ENCODE assay signal across 2 cellular contexts in genomic region chr7:111329367-111330234, GRCh38.
TF ChIP-seq lines count a peak whose summit lies in the region.

No MANE protein-coding gene starts in this region.

TF ChIP-seq in H1, 55 proteins besides CTCF, POLR2A, EP300 and RAD21 (continued from another document):
- no peak for TF ChIP-seq BACH1 (IDR thresholded peaks at IDR 0.05; ENCODE audit: low read length)
- TF ChIP-seq RNF2 (IDR thresholded peaks at IDR 0.05; ENCODE audit: borderline replicate concordance, low read depth, low read length, missing control alignments, poor library complexity, severe bottlenecking) = no peak
- no peak for TF ChIP-seq E2F6 (IDR thresholded peaks at IDR 0.05)
- no peak for TF ChIP-seq POU5F1 (IDR thresholded peaks at IDR 0.05; ENCODE audit: low read depth, low read length)
- TF ChIP-seq SAP30 (IDR thresholded peaks at IDR 0.05; ENCODE audit: insufficient read depth, insufficient replicate concordance, low read length) = no peak
- no peak for TF ChIP-seq HDAC6 (IDR thresholded peaks at IDR 0.05; ENCODE audit: low read depth, low read length)
- no peak for TF ChIP-seq SP1 (IDR thresholded peaks at IDR 0.05; ENCODE audit: low read depth, low read length)
- TF ChIP-seq CHD2 (IDR thresholded peaks at IDR 0.05; ENCODE audit: low read length) = no peak
- no peak for TF ChIP-seq CTBP2 (IDR thresholded peaks at IDR 0.05; ENCODE audit: borderline replicate concordance, insufficient read depth, insufficient read length, low read length)
- no peak for TF ChIP-seq SP2 (IDR thresholded peaks at IDR 0.05; ENCODE audit: low read length)
- no peak for TF ChIP-seq FOSL1 (IDR thresholded peaks at IDR 0.05; ENCODE audit: insufficient read depth, low read depth, low read length)
- no peak for TF ChIP-seq MAFK (IDR thresholded peaks at IDR 0.05; ENCODE audit: low read depth, low read length)
- TF ChIP-seq EZH2 (IDR thresholded peaks at IDR 0.05; ENCODE audit: low read depth, low read length, severe bottlenecking) = no peak
- no peak for TF ChIP-seq ATF2 (IDR thresholded peaks at IDR 0.05; ENCODE audit: low read length)
- TF ChIP-seq CREB1 (IDR thresholded peaks at IDR 0.05) = no peak
- TF ChIP-seq KDM5A (IDR thresholded peaks at IDR 0.05; ENCODE audit: low read length) = no peak

TF ChIP-seq in HEK293T, 16 proteins besides CTCF, POLR2A, EP300 and RAD21 (continued from another document):
- TF ChIP-seq HDGF (IDR thresholded peaks at IDR 0.05; ENCODE audit: borderline replicate concordance) (no peak), PKNOX1 (IDR thresholded peaks at IDR 0.05) (no peak), FOXK2 (IDR thresholded peaks at IDR 0.05) (no peak), FOXM1 (IDR thresholded peaks at IDR 0.05; ENCODE audit: borderline replicate concordance) (no peak), ELF4 (IDR thresholded peaks at IDR 0.05) (no peak)
